ENCODE assay signal across 16 cellular contexts in the genomic region with DNA sequence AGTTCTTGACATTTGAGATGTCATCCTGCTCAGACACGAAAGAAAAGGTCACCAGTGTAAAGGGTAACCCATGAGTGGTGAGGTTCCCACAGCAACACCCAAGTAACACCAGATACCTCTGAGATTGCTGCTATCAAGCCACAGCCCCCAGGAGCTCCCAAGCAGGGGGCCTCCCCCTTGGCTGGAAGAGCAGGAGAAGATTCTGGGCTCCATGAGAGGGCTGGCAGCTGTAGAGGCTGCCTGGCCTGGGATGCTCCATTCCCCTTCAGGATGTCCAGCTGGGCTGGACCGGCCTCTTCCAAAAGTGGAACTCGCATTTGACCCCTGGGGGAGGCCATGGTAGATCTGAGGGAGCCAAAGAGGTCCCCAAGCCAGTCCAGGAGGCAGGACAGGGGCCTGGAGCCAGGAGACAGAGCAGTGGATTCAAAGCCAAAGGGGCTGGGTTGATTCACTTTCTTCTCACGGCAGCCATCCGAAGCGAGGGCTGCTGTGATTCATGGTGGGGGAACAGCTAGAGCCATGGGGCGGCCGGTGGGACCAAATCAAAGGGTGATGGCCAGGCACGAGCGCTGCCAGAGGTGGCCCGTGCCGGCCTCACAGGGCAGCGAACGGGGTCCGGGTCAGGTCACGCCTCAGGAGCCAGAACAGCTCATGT.
DNase-seq lines count a peak whose midpoint lies in the region; ATAC-seq and TF ChIP-seq lines count a peak whose summit lies in the region.
"Had no signal": no experiment of that assay in that cellular context is flagged by ENCODE, and none has a peak within 500 bp of the region (broad histone marks: within the 10 kb centered on the region; RNA-seq: fewer than 3 reads in every experiment).

No MANE protein-coding gene starts in this region.

- no peaks in the 10 kb centered on the region for H3K27me3 ChIP-seq in right atrium auricular region
- no peaks in the 10 kb centered on the region for H3K27me3 ChIP-seq in thyroid gland
- H3K27me3 ChIP-seq: esophagus muscularis mucosa, tibial artery had no signal

- TF ChIP-seq POLR2A in thyroid gland (IDR thresholded peaks at IDR 0.05): no peak

- CTCF ChIA-PET in OCI-LY7 (lab: Charles Lee; ENCODE audit: unreplicated experiment): no interaction called here

- no peaks in the 10 kb centered on the region; the same call in 1 of the 2 replicates for H3K79me2 ChIP-seq in OCI-LY7 (ENCODE audit: insufficient read depth, low read depth, low read length)

- H3K9me2 ChIP-seq in OCI-LY7 (ENCODE audit: insufficient read depth, low read length): no peaks in the 10 kb centered on the region

- no peak overlapping the region for H3K4me3 ChIP-seq in right atrium auricular region
- H3K4me3 ChIP-seq in OCI-LY7 (ENCODE audit: low read depth, low read length, poor library complexity, severe bottlenecking): no peak overlapping the region
- H3K4me3 ChIP-seq in thyroid gland (replicated peaks in 1 of 3): no peak overlapping the region
- H3K4me3 ChIP-seq: esophagus muscularis mucosa, tibial artery had no signal

- H3K9me3 ChIP-seq in right atrium auricular region (no peaks in the 10 kb centered on the region), OCI-LY7 (ENCODE audit: low read length) (no peaks in the 10 kb centered on the region), thyroid gland (no peaks in the 10 kb centered on the region)
- H3K9me3 ChIP-seq: esophagus muscularis mucosa, tibial artery had no signal

- H3K4me1 ChIP-seq in right atrium auricular region (peaks cover 0 to 27% of the 10 kb centered on the region in 2 donors), OCI-LY7 (ENCODE audit: insufficient read depth, low read length, poor library complexity, severe bottlenecking) (peaks cover 80% of the 10 kb centered on the region), thyroid gland (peaks cover 15 to 21% of the 10 kb centered on the region in 2 donors)

- H2AFZ ChIP-seq in OCI-LY7 (ENCODE audit: low read length): peak overlapping the region; percentile 25; the same call in 1 of the 2 replicates

- POLR2A ChIA-PET in OCI-LY7 (lab: Charles Lee): interaction anchor here (0.6 to 8.5 kb wide), 5 partner anchors 9 to 1516 kb away, joined by 4 to 100 read pairs (median 34); no protein-coding TSS in a partner anchor

- TF ChIP-seq CTCF in right atrium auricular region (IDR thresholded peaks at IDR 0.05) (no peak), OCI-LY7 (conservative IDR thresholded peaks at IDR 0.05; ENCODE audit: low read length) (no peak), thyroid gland (IDR thresholded peaks at IDR 0.05) (no peak)

- H4K20me1 ChIP-seq in OCI-LY7 (ENCODE audit: insufficient read depth, low read length): no peaks in the 10 kb centered on the region

- ATAC-seq in left ventricle myocardium superior (no peak), left lobe of liver (no peak), GM19455 (IDR thresholded peaks at IDR 0.05; ENCODE audit: unreplicated experiment) (no peak)

- H3K36me3 ChIP-seq in right atrium auricular region (no peaks in the 10 kb centered on the region), OCI-LY7 (ENCODE audit: insufficient read depth, low read length) (no peaks in the 10 kb centered on the region), thyroid gland (no peaks in the 10 kb centered on the region)
- H3K36me3 ChIP-seq: esophagus muscularis mucosa, tibial artery had no signal

- no peak overlapping the region for H3K27ac ChIP-seq in right atrium auricular region
- H3K27ac ChIP-seq in OCI-LY7 (ENCODE audit: low read depth, low read length, poor library complexity, severe bottlenecking): peak overlapping the region; percentile 46
- H3K27ac ChIP-seq in thyroid gland: peak overlapping the region in 2 of 3 donors; percentile 15 to 36
- no peak overlapping the region for H3K27ac ChIP-seq in caudate nucleus (ENCODE audit: low read depth, low read length)
- H3K27ac ChIP-seq: KMS-11, tibial artery had no signal

- H3K4me2 ChIP-seq in OCI-LY7 (ENCODE audit: low read length): peak overlapping the region; percentile 57
- H3K4me2 ChIP-seq: KMS-11 had no signal

- WGBS in thyroid gland, 2 donors: 86 to 87% methylated on average over 15 to 16 of the region's 16 CpGs

- DNase-seq in left ventricle myocardium superior (peak; percentile 47), right atrium auricular region (ENCODE audit: low spot score) (no peak), OCI-LY7 (ENCODE audit: low spot score) (no peak), left lobe of liver (ENCODE audit: low spot score) (peak; percentile 38), thyroid gland (no peak), DMS79 treated with DMSO at 0.1 percent for 48 hours (lab: John Stamatoyannopoulos, UW) (no peak), caudate nucleus (lab: John Stamatoyannopoulos, UW) (no peak)
- DNase-seq: central memory CD4-positive, alpha-beta T cell; DND-41; effector CD4-positive, alpha-beta T cell; NCI-H1930; NCI-H345; tibial artery had no signal

- no TSS peak for BruUV-seq in OCI-LY7 (replicated peaks; lab: Mats Ljungman, UMichigan)

- intact Hi-C loops in left ventricle myocardium superior (cut with micrococcal nuclease): no loop called here
- intact Hi-C loops in OCI-LY7 (cut with micrococcal nuclease; ENCODE audit: unreplicated experiment): loop anchor here (10.0 kb wide), 1 partner anchor 958 kb away; no protein-coding TSS in a partner anchor
- intact Hi-C loops in thyroid gland (cut with DNase I): no loop called here

Comparison
In these comparisons a context has a peak if more than half of its experiments do, and no peak if none do; other contexts are left out.
1. DNase-seq: peak in left ventricle myocardium superior (single experiment) and left lobe of liver (single experiment); none in right atrium auricular region (single experiment), OCI-LY7 (single experiment), thyroid gland (0 of 2), DMS79 treated with DMSO at 0.1 percent for 48 hours (single experiment) and caudate nucleus (0 of 61).
2. H3K27ac ChIP-seq: peak in OCI-LY7 (single experiment) and thyroid gland (2 of 3); none in right atrium auricular region (0 of 2) and caudate nucleus (single experiment).